In genomic region chr1:181769846-181770245, GRCh38 we compare ENCODE assay signal across 26 cellular contexts.
DNase-seq lines count a peak whose midpoint lies in the region; ATAC-seq and TF ChIP-seq lines count a peak whose summit lies in the region.
"Had no signal": no experiment of that assay in that cellular context is flagged by ENCODE, and none has a peak within 500 bp of the region (broad histone marks: within the 10 kb centered on the region; RNA-seq: fewer than 3 reads in every experiment).

No MANE protein-coding gene starts in this region.

- TF ChIP-seq POLR2A in breast epithelium (IDR thresholded peaks at IDR 0.05): no peak

- BruUV-seq in MCF 10A (replicated peaks; lab: Mats Ljungman, UMichigan): no TSS peak
- BruUV-seq in mammary epithelial cell (replicated peaks; lab: Mats Ljungman, UMichigan): no TSS peak

- H3K27me3 Mint-ChIP-seq in MCF 10A (ENCODE audit: insufficient read depth, unreplicated experiment) (no peaks in the 10 kb centered on the region), neural progenitor cell (ENCODE audit: insufficient read depth, low read depth) (peaks cover 5% of the 10 kb centered on the region)
- H3K27me3 Mint-ChIP-seq: CD4-positive, CD25-positive, alpha-beta regulatory T cell; CD8-positive, alpha-beta memory T cell had no signal

- DNase-seq in MCF 10A (ENCODE audit: unreplicated experiment): no peak
- DNase-seq in breast epithelium (ENCODE audit: low spot score in 2 of 2): no peak
- no peak for DNase-seq in mammary epithelial cell
- no peak for DNase-seq in neural progenitor cell (ENCODE audit: low spot score)
- no peak for DNase-seq in HEK293T (ENCODE audit: extremely low spot score)
- no peak for DNase-seq in heart right ventricle
- DNase-seq: AML-193; BE2C; C1 segment of cervical spinal cord; CD4-positive, alpha-beta memory T cell; CD4-positive, CD25-positive, alpha-beta regulatory T cell; CD8-positive, alpha-beta memory T cell; COR-L47; DMS 273 treated with DMSO at 0.1 percent for 48 hours; DMS153; DMS53; DMS79; DND-41; EL; GDM1 had no signal

- H3K27ac ChIP-seq in breast epithelium (no peak overlapping the region), mammary epithelial cell (ENCODE audit: insufficient read depth, low read depth, low read length) (peak overlapping the region; percentile 93), neural progenitor cell (no peak overlapping the region), heart right ventricle (no peak overlapping the region)
- H3K27ac ChIP-seq: 22Rv1, A549, BLaER1 had no signal

- POLR2A ChIA-PET in MCF 10A (lab: Yijun Ruan, JAX) (interaction anchor here (1.7 to 2.0 kb wide), 2 partner anchors 13 to 300 kb away, joined by 4 to 10 read pairs; no protein-coding TSS in a partner anchor), HEK293T (lab: Yijun Ruan, JAX) (no interaction called here)

- H3K36me3 ChIP-seq in breast epithelium: no peaks in the 10 kb centered on the region
- H3K36me3 ChIP-seq in mammary epithelial cell (ENCODE audit: insufficient read depth, low read length): no peaks in the 10 kb centered on the region
- H3K36me3 ChIP-seq in neural progenitor cell: no peaks in the 10 kb centered on the region
- no peaks in the 10 kb centered on the region for H3K36me3 ChIP-seq in heart right ventricle
- H3K36me3 ChIP-seq: BE2C, BLaER1 had no signal

- H3K79me2 ChIP-seq in mammary epithelial cell (ENCODE audit: insufficient read depth, low read length) (no peaks in the 10 kb centered on the region), neural progenitor cell (ENCODE audit: low read depth) (no peaks in the 10 kb centered on the region)

- H3K4me1 Mint-ChIP-seq in MCF 10A (ENCODE audit: insufficient read depth, unreplicated experiment) (peaks cover 20% of the 10 kb centered on the region), neural progenitor cell (no peaks in the 10 kb centered on the region)
- H3K4me1 Mint-ChIP-seq: CD14-positive monocyte; CD4-positive, alpha-beta memory T cell; CD4-positive, CD25-positive, alpha-beta regulatory T cell; CD8-positive, alpha-beta memory T cell had no signal

- in situ Hi-C loops in mammary epithelial cell (cut with MboI; ENCODE audit: low sequenced_read_pairs in 2 of 2): no loop called here

- CTCF ChIA-PET in MCF 10A (lab: Yijun Ruan, JAX) (interaction anchor here (0.6 to 0.7 kb wide), 4 partner anchors 17 to 284 kb away, joined by 3 to 4 read pairs (median 3); no protein-coding TSS in a partner anchor), mammary epithelial cell (lab: Charles Lee; ENCODE audit: low non-redundant PET) (no interaction called here), HEK293T (lab: Yijun Ruan, JAX) (no interaction called here)

- H3K4me3 ChIP-seq in breast epithelium: no peak overlapping the region
- H3K4me3 ChIP-seq in mammary epithelial cell (replicated peaks in 1 of 3; ENCODE audit: insufficient read depth in 1 of 3, low read depth in 2 of 3, low read length in 3 of 3): no peak overlapping the region
- no peak overlapping the region for H3K4me3 ChIP-seq in neural progenitor cell
- H3K4me3 ChIP-seq in heart right ventricle: no peak overlapping the region
- H3K4me3 ChIP-seq: A549, BLaER1, GM12878 had no signal

- no peak overlapping the region for H3K9ac ChIP-seq in mammary epithelial cell (ENCODE audit: insufficient read depth, low read length)
- no peak overlapping the region for H3K9ac ChIP-seq in neural progenitor cell
- H3K9ac ChIP-seq: BLaER1 had no signal

- H4K20me1 ChIP-seq in mammary epithelial cell (ENCODE audit: insufficient read depth, low read length): no peaks in the 10 kb centered on the region
- no peaks in the 10 kb centered on the region for H4K20me1 ChIP-seq in neural progenitor cell (ENCODE audit: low read depth)
- H4K20me1 ChIP-seq: BLaER1 had no signal

- H3K27me3 ChIP-seq in breast epithelium (no peaks in the 10 kb centered on the region), mammary epithelial cell (ENCODE audit: insufficient read depth, low read length) (no peaks in the 10 kb centered on the region), neural progenitor cell (no peaks in the 10 kb centered on the region), heart right ventricle (peaks cover 0 to 7% (median 4%) of the 10 kb centered on the region in 7 donors)
- H3K27me3 ChIP-seq: BE2C, BLaER1 had no signal

- H2AFZ ChIP-seq in mammary epithelial cell (ENCODE audit: low read depth, low read length): no peak overlapping the region
- H2AFZ ChIP-seq in neural progenitor cell (replicated peaks): no peak overlapping the region

- H3K9me3 ChIP-seq in breast epithelium (no peaks in the 10 kb centered on the region), mammary epithelial cell (replicated peaks; ENCODE audit: insufficient read depth, low read length) (no peaks in the 10 kb centered on the region), neural progenitor cell (ENCODE audit: low read depth) (no peaks in the 10 kb centered on the region), heart right ventricle (no peaks in the 10 kb centered on the region)
- H3K9me3 ChIP-seq: A549, BE2C, BLaER1 had no signal

- ATAC-seq in HG03135 (IDR thresholded peaks at IDR 0.05; ENCODE audit: unreplicated experiment) (no peak), heart right ventricle (no peak)
- ATAC-seq: A549, GM12878 had no signal

- H3K27ac Mint-ChIP-seq in MCF 10A (ENCODE audit: low read depth, unreplicated experiment): peak overlapping the region; percentile 87
- H3K27ac Mint-ChIP-seq in neural progenitor cell: no peak overlapping the region
- H3K27ac Mint-ChIP-seq: CD14-positive monocyte; CD4-positive, alpha-beta memory T cell; CD4-positive, CD25-positive, alpha-beta regulatory T cell; CD8-positive, alpha-beta memory T cell had no signal

- H3K9me3 Mint-ChIP-seq in MCF 10A (ENCODE audit: unreplicated experiment): no peaks in the 10 kb centered on the region
- H3K9me3 Mint-ChIP-seq in neural progenitor cell: no peaks in the 10 kb centered on the region
- H3K9me3 Mint-ChIP-seq: CD8-positive, alpha-beta memory T cell had no signal

- H3K4me1 ChIP-seq in breast epithelium (no peaks in the 10 kb centered on the region), mammary epithelial cell (ENCODE audit: insufficient read depth, low read length) (peaks cover 33% of the 10 kb centered on the region), neural progenitor cell (peaks cover 7% of the 10 kb centered on the region), heart right ventricle (no peaks in the 10 kb centered on the region)
- H3K4me1 ChIP-seq: A549, BE2C, BLaER1 had no signal

- intact Hi-C loops in MCF 10A (cut with micrococcal nuclease) (no loop called here), breast epithelium (cut with DNase I; ENCODE audit: low total_unique reads) (no loop called here), mammary epithelial cell (cut with micrococcal nuclease) (no loop called here), heart right ventricle (cut with DNase I) (loop anchor here in 1 of 10 donors (10.0 kb wide), 1 partner anchor 155 kb away; no protein-coding TSS in a partner anchor)

- H3K4me2 ChIP-seq in mammary epithelial cell (ENCODE audit: insufficient read depth, low read depth, low read length) (no peak overlapping the region), neural progenitor cell (peak overlapping the region; percentile 31)
- H3K4me2 ChIP-seq: A549, BLaER1 had no signal

- TF ChIP-seq CTCF in MCF 10A (IDR thresholded peaks at IDR 0.05; ENCODE audit: unreplicated experiment): no peak
- no peak for TF ChIP-seq CTCF in breast epithelium (IDR thresholded peaks at IDR 0.05)
- TF ChIP-seq CTCF in mammary epithelial cell (conservative IDR thresholded peaks at IDR 0.05 in 1 of 2, IDR thresholded peaks at IDR 0.05 in 1 of 2; ENCODE audit: extremely low read depth in 1 of 2, insufficient read depth in 1 of 2, low read depth in 1 of 2, low read length in 2 of 2): no peak
- TF ChIP-seq CTCF in neural progenitor cell (IDR thresholded peaks at IDR 0.05): no peak
- no peak for TF ChIP-seq CTCF in heart right ventricle (IDR thresholded peaks at IDR 0.05)

- H3K36me3 Mint-ChIP-seq in MCF 10A (ENCODE audit: insufficient read depth, unreplicated experiment): no peaks in the 10 kb centered on the region
- H3K36me3 Mint-ChIP-seq in neural progenitor cell: no peaks in the 10 kb centered on the region
- H3K36me3 Mint-ChIP-seq: CD14-positive monocyte; CD4-positive, alpha-beta memory T cell; CD4-positive, CD25-positive, alpha-beta regulatory T cell; CD8-positive, alpha-beta memory T cell had no signal

- no peaks in the 10 kb centered on the region for H3F3A ChIP-seq in neural progenitor cell (ENCODE audit: low read depth)

- dilution Hi-C loops in mammary epithelial cell (cut with HindIII; ENCODE audit: low sequenced_read_pairs): no loop called here

- H3K4me3 Mint-ChIP-seq in MCF 10A (ENCODE audit: unreplicated experiment) (no peak overlapping the region), neural progenitor cell (no peak overlapping the region)
- H3K4me3 Mint-ChIP-seq: CD14-positive monocyte; CD4-positive, alpha-beta memory T cell; CD4-positive, CD25-positive, alpha-beta regulatory T cell; CD8-positive, alpha-beta memory T cell had no signal

TF ChIP-seq in HEK293T, 16 proteins besides CTCF, POLR2A, EP300 and RAD21:
- TF ChIP-seq TARDBP (IDR thresholded peaks at IDR 0.05) (no peak), SUZ12 (IDR thresholded peaks at IDR 0.05) (no peak), FOXK2 (IDR thresholded peaks at IDR 0.05) (no peak), BHLHE40 (IDR thresholded peaks at IDR 0.05; ENCODE audit: borderline replicate concordance) (no peak), FOXA1 (IDR thresholded peaks at IDR 0.05) (no peak), ARNT (IDR thresholded peaks at IDR 0.05) (no peak), NFRKB (IDR thresholded peaks at IDR 0.05) (no peak), HDGF (IDR thresholded peaks at IDR 0.05; ENCODE audit: borderline replicate concordance) (no peak), LEF1 (IDR thresholded peaks at IDR 0.05; ENCODE audit: borderline replicate concordance) (no peak), ELF4 (IDR thresholded peaks at IDR 0.05) (no peak), CTBP1 (IDR thresholded peaks at IDR 0.05; ENCODE audit: borderline replicate concordance) (no peak), ZNF384 (IDR thresholded peaks at IDR 0.05) (no peak), SP1 (IDR thresholded peaks at IDR 0.05) (no peak), FOXM1 (IDR thresholded peaks at IDR 0.05; ENCODE audit: borderline replicate concordance) (no peak)
